ENCODE assay signal across 17 cellular contexts in genomic region chr4:183326387-183326786, GRCh38. TPM values are rescaled to one million over a fixed set of nuclear protein-coding genes. Genes with fewer than 3 reads are reported as not detected.
"Had no signal": no experiment of that assay in that cellular context is flagged by ENCODE, and none has a peak within 500 bp of the region (broad histone marks: within the 10 kb centered on the region; RNA-seq: fewer than 3 reads in every experiment).

No MANE protein-coding gene starts in this region.

RNA-seq across cellular contexts. Expression of gene CLDN24, which starts 4.2 kb away (rescaled TPM):
- total RNA-seq: activated B cell treated with CpG ODN at 0.5 μM for 24 hours; activated CD4-positive, alpha-beta memory T cell treated with anti-CD3 and anti-CD28 coated beads for 36 hours; activated CD4-positive, alpha-beta T cell treated with anti-CD3 and anti-CD28 coated beads, Interleukin-2, amount 10 ng/mL, durations not matched to agents 24 days and 14 days; activated CD8-positive, alpha-beta memory T cell treated with anti-CD3 and anti-CD28 coated beads for 36 hours; activated CD8-positive, alpha-beta T cell treated with anti-CD3 and anti-CD28 coated beads for 36 hours; activated naive CD4-positive, alpha-beta T cell treated with anti-CD3 and anti-CD28 coated beads for 36 hours; activated naive CD4-positive, alpha-beta T cell treated with anti-CD3 and anti-CD28 coated beads, Interleukin-2, amount 50 U/mL, for 72 hours; activated naive CD8-positive, alpha-beta T cell treated with anti-CD3 and anti-CD28 coated beads for 36 hours; activated T-cell treated with anti-CD3 and anti-CD28 coated beads, Interleukin-2, amount 50 U/mL, for 4 hours; activated T-cell treated with anti-CD3 and anti-CD28 coated beads, Interleukin-2, amount 50 U/mL, for 72 hours; activated T-helper 1 cell treated with anti-CD3 and anti-CD28 coated beads, Interleukin-12 subunit alpha, Interleukin-12 subunit beta, Interleukin-2, Interleukin-4 antibody, amounts not matched to agents 30 ng/mL and 10 ng/mL and 1 ng/mL, durations not matched to agents 14 hours and 24 hours and 36 hours; activated T-helper 17 cell treated with anti-CD3 and anti-CD28 coated beads, Interleukin-2, amount 50 U/mL, for 72 hours; adrenal gland; aorta; astrocyte; body of pancreas; breast epithelium had no signal
- polyA plus RNA-seq: adrenal gland, aorta had no signal

RNA-seq across cellular contexts. Expression of gene CLDN22, which starts 6.3 kb away (rescaled TPM):
- total RNA-seq: activated B cell treated with CpG ODN at 0.5 μM for 24 hours; activated CD4-positive, alpha-beta memory T cell treated with anti-CD3 and anti-CD28 coated beads for 36 hours; activated CD4-positive, alpha-beta T cell treated with anti-CD3 and anti-CD28 coated beads, Interleukin-2, amount 10 ng/mL, durations not matched to agents 24 days and 14 days; activated CD8-positive, alpha-beta memory T cell treated with anti-CD3 and anti-CD28 coated beads for 36 hours; activated CD8-positive, alpha-beta T cell treated with anti-CD3 and anti-CD28 coated beads for 36 hours; activated naive CD4-positive, alpha-beta T cell treated with anti-CD3 and anti-CD28 coated beads for 36 hours; activated naive CD4-positive, alpha-beta T cell treated with anti-CD3 and anti-CD28 coated beads, Interleukin-2, amount 50 U/mL, for 72 hours; activated naive CD8-positive, alpha-beta T cell treated with anti-CD3 and anti-CD28 coated beads for 36 hours; activated T-cell treated with anti-CD3 and anti-CD28 coated beads, Interleukin-2, amount 50 U/mL, for 4 hours; activated T-cell treated with anti-CD3 and anti-CD28 coated beads, Interleukin-2, amount 50 U/mL, for 72 hours; activated T-helper 1 cell treated with anti-CD3 and anti-CD28 coated beads, Interleukin-12 subunit alpha, Interleukin-12 subunit beta, Interleukin-2, Interleukin-4 antibody, amounts not matched to agents 30 ng/mL and 10 ng/mL and 1 ng/mL, durations not matched to agents 14 hours and 24 hours and 36 hours; activated T-helper 17 cell treated with anti-CD3 and anti-CD28 coated beads, Interleukin-2, amount 50 U/mL, for 72 hours; adrenal gland; aorta; astrocyte; body of pancreas; breast epithelium had no signal
- polyA plus RNA-seq: adrenal gland, aorta had no signal
